1 cellular context compared by ENCODE assay signal in genomic region chr10:102150970-102151773, GRCh38.
TF ChIP-seq lines count a peak whose summit lies in the region.

No MANE protein-coding gene starts in this region.

TF ChIP-seq in H1, 55 proteins besides CTCF, POLR2A, EP300 and RAD21:
- TF ChIP-seq TAF7 (optimal IDR thresholded peaks at IDR 0.05; ENCODE audit: borderline replicate concordance, low read depth, low read length) (no peak), ASH2L (IDR thresholded peaks at IDR 0.05; ENCODE audit: low read length) (no peak), GTF2F1 (IDR thresholded peaks at IDR 0.05; ENCODE audit: borderline replicate concordance, low read depth, low read length) (no peak), RXRA (IDR thresholded peaks at IDR 0.05; ENCODE audit: insufficient read depth, low read depth, low read length) (no peak), CHD2 (IDR thresholded peaks at IDR 0.05; ENCODE audit: low read length) (no peak), JUN (IDR thresholded peaks at IDR 0.05; ENCODE audit: low read depth, low read length) (no peak), CHD7 (IDR thresholded peaks at IDR 0.05; ENCODE audit: insufficient replicate concordance, low read length) (no peak), RNF2 (IDR thresholded peaks at IDR 0.05; ENCODE audit: borderline replicate concordance, low read depth, low read length, missing control alignments, poor library complexity, severe bottlenecking) (no peak), BACH1 (IDR thresholded peaks at IDR 0.05; ENCODE audit: low read length) (no peak), HDAC2 (IDR thresholded peaks at IDR 0.05; ENCODE audit: borderline replicate concordance in 1 of 2, low read depth in 2 of 2, low read length in 2 of 2) (no peak), CTBP2 (IDR thresholded peaks at IDR 0.05; ENCODE audit: borderline replicate concordance, insufficient read depth, insufficient read length, low read length) (no peak), CREB1 (IDR thresholded peaks at IDR 0.05) (no peak), ATF2 (IDR thresholded peaks at IDR 0.05; ENCODE audit: low read length) (no peak), SP4 (IDR thresholded peaks at IDR 0.05; ENCODE audit: low read length) (no peak), JUND (IDR thresholded peaks at IDR 0.05; ENCODE audit: low read length) (no peak), BRCA1 (IDR thresholded peaks at IDR 0.05; ENCODE audit: low read depth, low read length) (no peak), TBP (IDR thresholded peaks at IDR 0.05; ENCODE audit: low read depth, low read length) (no peak), SP1 (IDR thresholded peaks at IDR 0.05; ENCODE audit: low read depth, low read length) (no peak)
